In the genomic region with DNA sequence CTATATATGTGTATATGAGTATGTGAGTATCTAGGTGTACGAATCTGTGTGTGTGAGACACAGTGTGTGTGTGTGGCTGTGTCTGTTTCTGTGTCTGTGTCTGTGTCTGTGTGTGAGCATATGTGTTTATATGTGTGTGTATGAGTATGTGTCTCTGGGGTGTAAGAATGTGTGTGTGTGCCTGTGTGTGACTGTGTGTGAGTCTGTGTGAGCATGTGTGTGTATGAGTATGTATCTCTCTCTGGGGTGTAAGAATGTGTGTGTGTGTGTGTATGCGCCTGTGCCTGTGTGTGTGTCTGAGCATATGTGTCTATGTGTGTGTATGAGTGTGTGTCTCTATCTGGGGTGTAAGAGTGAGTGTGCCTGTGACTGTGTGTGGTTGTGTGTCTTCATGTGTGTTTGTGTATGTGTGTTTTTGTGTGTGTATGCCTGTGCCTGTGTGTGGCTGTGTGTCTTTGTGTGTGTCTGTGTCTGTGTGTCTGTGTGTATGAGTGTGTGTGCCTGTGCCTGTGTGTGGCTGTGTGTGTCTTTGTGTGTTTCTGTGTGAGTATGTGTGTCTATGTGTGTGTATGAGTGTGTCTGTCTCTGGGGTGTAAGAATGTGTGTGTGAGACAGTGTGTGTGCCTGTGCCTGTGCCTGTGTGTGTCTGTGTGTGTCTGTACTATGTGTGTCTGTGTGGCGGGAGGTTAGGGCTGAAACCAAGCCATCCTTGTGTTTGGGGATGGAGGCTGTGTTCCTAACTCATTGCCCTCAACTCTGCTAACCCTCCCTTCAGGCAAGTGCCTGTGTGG, we compare ENCODE assay signal across 1 cellular context.
TF ChIP-seq lines count a peak whose summit lies in the region.

No MANE protein-coding gene starts in this region.

TF ChIP-seq in HEK293, 187 proteins besides CTCF, POLR2A, EP300 and RAD21 (continued from another document):
- TF ChIP-seq ZNF23 (tag by site-specific recombination; IDR thresholded peaks at IDR 0.05; ENCODE audit: borderline replicate concordance) = 0 out of 2 replicates have a peak, but pooled peaks have one; percentile 34
- TF ChIP-seq ZBTB48 (tag by site-specific recombination; IDR thresholded peaks at IDR 0.05) = peak; percentile 45
- TF ChIP-seq ZNF341 (tag by site-specific recombination; IDR thresholded peaks at IDR 0.05; ENCODE audit: low read depth) = no peak
- TF ChIP-seq ZNF274 (IDR thresholded peaks at IDR 0.05; ENCODE audit: low read length) = no peak
- TF ChIP-seq ZNF274 (tag by site-specific recombination; IDR thresholded peaks at IDR 0.05; ENCODE audit: borderline replicate concordance) = peak; percentile 71; the same call in 1 of the 2 replicates
- TF ChIP-seq, protein P1, sequence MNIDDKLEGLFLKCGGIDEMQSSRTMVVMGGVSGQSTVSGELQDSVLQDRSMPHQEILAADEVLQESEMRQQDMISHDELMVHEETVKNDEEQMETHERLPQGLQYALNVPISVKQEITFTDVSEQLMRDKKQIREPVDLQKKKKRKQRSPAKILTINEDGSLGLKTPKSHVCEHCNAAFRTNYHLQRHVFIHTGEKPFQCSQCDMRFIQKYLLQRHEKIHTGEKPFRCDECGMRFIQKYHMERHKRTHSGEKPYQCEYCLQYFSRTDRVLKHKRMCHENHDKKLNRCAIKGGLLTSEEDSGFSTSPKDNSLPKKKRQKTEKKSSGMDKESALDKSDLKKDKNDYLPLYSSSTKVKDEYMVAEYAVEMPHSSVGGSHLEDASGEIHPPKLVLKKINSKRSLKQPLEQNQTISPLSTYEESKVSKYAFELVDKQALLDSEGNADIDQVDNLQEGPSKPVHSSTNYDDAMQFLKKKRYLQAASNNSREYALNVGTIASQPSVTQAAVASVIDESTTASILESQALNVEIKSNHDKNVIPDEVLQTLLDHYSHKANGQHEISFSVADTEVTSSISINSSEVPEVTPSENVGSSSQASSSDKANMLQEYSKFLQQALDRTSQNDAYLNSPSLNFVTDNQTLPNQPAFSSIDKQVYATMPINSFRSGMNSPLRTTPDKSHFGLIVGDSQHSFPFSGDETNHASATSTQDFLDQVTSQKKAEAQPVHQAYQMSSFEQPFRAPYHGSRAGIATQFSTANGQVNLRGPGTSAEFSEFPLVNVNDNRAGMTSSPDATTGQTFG (tag by site-specific recombination; IDR thresholded peaks at IDR 0.05; ENCODE audit: borderline replicate concordance) = peak; percentile 87
- TF ChIP-seq, protein P2, sequence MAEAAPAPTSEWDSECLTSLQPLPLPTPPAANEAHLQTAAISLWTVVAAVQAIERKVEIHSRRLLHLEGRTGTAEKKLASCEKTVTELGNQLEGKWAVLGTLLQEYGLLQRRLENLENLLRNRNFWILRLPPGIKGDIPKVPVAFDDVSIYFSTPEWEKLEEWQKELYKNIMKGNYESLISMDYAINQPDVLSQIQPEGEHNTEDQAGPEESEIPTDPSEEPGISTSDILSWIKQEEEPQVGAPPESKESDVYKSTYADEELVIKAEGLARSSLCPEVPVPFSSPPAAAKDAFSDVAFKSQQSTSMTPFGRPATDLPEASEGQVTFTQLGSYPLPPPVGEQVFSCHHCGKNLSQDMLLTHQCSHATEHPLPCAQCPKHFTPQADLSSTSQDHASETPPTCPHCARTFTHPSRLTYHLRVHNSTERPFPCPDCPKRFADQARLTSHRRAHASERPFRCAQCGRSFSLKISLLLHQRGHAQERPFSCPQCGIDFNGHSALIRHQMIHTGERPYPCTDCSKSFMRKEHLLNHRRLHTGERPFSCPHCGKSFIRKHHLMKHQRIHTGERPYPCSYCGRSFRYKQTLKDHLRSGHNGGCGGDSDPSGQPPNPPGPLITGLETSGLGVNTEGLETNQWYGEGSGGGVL (tag by site-specific recombination; IDR thresholded peaks at IDR 0.05) = peak; percentile 8; the same call in 1 of the 2 replicates
- TF ChIP-seq, protein P3, sequence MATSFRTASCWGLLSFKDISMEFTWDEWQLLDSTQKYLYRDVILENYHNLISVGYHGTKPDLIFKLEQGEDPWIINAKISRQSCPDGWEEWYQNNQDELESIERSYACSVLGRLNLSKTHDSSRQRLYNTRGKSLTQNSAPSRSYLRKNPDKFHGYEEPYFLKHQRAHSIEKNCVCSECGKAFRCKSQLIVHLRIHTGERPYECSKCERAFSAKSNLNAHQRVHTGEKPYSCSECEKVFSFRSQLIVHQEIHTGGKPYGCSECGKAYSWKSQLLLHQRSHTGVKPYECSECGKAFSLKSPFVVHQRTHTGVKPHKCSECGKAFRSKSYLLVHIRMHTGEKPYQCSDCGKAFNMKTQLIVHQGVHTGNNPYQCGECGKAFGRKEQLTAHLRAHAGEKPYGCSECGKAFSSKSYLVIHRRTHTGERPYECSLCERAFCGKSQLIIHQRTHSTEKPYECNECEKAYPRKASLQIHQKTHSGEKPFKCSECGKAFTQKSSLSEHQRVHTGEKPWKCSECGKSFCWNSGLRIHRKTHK (tag by site-specific recombination; IDR thresholded peaks at IDR 0.05) = no peak
- TF ChIP-seq ZNF211 (tag by site-specific recombination; IDR thresholded peaks at IDR 0.05; ENCODE audit: low read depth) = no peak
- no peak for TF ChIP-seq ZSCAN16 (tag by site-specific recombination; IDR thresholded peaks at IDR 0.05)
- TF ChIP-seq ZNF785 (tag by site-specific recombination; IDR thresholded peaks at IDR 0.05) = peak; percentile 82; the same call in 1 of the 2 replicates
